In the genomic region with DNA sequence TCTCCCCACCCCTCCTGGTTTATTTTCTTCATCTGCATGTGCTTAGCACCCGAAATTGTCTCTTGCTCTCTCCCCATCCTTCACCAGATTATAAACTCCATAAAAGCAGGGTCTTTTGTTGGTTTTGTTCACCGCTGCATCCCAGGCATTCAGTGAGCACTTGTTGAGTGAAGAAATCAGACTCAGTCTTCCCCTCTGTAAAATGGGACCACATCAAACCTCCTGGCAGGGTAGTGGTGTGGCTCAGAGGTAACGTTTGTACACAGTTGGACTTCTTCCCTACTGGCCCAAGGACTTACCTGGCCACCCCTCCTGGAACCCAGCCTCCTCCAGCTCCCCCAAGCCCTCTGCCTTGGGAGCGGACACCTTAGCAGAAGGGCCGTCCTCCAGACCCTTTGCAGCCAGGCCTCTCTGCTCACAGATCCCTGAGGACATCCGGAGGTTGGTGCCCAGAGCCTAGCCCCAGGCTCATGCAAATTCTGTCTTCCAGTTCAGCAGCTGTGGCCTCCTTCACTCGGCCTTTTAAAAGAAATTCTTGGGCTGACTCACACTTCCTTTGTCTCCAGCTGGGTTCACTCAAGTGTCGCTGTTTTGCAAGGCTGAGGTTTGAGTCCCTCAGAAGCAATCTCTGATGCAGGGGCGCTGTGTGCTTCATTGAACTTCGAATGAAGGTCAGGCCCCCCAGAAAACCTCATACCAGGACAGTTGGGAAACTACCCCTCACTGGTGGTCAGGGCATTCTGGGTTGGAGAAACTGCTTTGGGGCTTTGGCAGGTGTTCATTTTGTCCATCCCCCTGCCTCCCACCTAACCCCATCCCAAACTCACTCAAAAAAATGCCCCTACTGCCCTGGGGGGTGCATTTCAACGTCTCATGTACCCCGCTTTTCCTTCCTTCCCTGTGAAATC, we compare ENCODE assay signal across 1 cellular context.
TF ChIP-seq lines count a peak whose summit lies in the region.

No MANE protein-coding gene starts in this region.

TF ChIP-seq in K562, 482 proteins besides CTCF, POLR2A, EP300 and RAD21:
- TF ChIP-seq BCOR (IDR thresholded peaks at IDR 0.05), result peak; percentile 67; the same call in 1 of the 2 replicates
- TF ChIP-seq FOSL1 (tag; conservative IDR thresholded peaks at IDR 0.05), result 0 out of 2 replicates have a peak, but pooled peaks have one; percentile 27
- TF ChIP-seq, protein P1, sequence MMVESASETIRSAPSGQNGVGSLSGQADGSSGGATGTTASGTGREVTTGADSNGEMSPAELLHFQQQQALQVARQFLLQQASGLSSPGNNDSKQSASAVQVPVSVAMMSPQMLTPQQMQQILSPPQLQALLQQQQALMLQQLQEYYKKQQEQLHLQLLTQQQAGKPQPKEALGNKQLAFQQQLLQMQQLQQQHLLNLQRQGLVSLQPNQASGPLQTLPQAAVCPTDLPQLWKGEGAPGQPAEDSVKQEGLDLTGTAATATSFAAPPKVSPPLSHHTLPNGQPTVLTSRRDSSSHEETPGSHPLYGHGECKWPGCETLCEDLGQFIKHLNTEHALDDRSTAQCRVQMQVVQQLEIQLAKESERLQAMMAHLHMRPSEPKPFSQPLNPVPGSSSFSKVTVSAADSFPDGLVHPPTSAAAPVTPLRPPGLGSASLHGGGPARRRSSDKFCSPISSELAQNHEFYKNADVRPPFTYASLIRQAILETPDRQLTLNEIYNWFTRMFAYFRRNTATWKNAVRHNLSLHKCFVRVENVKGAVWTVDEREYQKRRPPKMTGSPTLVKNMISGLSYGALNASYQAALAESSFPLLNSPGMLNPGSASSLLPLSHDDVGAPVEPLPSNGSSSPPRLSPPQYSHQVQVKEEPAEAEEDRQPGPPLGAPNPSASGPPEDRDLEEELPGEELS (CRISPR knock-in tag; IDR thresholded peaks at IDR 0.05; ENCODE audit: borderline replicate concordance), result no peak
- peak; percentile 55; the same call in 1 of the 2 replicates for TF ChIP-seq ADNP (tag; IDR thresholded peaks at IDR 0.05)
- TF ChIP-seq GABPB2 (CRISPR knock-in tag; conservative IDR thresholded peaks at IDR 0.05), result no peak
- peak; percentile 27; the same call in 1 of the 2 replicates for TF ChIP-seq JUND (IDR thresholded peaks at IDR 0.05; ENCODE audit: borderline replicate concordance, low read depth, low read length)
- no peak for TF ChIP-seq JUND (tag; IDR thresholded peaks at IDR 0.05; ENCODE audit: borderline replicate concordance, low read depth, low read length)
- TF ChIP-seq HNRNPL (IDR thresholded peaks at IDR 0.05; ENCODE audit: low read depth, low read length), result no peak
- TF ChIP-seq, protein P2, sequence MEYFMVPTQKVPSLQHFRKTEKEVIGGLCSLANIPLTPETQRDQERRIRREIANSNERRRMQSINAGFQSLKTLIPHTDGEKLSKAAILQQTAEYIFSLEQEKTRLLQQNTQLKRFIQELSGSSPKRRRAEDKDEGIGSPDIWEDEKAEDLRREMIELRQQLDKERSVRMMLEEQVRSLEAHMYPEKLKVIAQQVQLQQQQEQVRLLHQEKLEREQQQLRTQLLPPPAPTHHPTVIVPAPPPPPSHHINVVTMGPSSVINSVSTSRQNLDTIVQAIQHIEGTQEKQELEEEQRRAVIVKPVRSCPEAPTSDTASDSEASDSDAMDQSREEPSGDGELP (CRISPR knock-in tag; IDR thresholded peaks at IDR 0.05; ENCODE audit: borderline replicate concordance), result peak; percentile 62; the same call in 1 of the 2 replicates
- TF ChIP-seq RBM25 (IDR thresholded peaks at IDR 0.05; ENCODE audit: low read depth, low read length, severe bottlenecking), result peak; percentile 47
- TF ChIP-seq HDAC2 (IDR thresholded peaks at IDR 0.05), result peak; percentile 30; the same call in 1 of the 2 replicates
